Comparison of ENCODE assay signal across 16 cellular contexts in genomic region chr17:39822051-39822450, GRCh38. TPM values are rescaled to one million over a fixed set of nuclear protein-coding genes. Genes with fewer than 3 reads are reported as not detected.
DNase-seq lines count a peak whose midpoint lies in the region; ATAC-seq lines count a peak whose summit lies in the region.
"Had no signal": no experiment of that assay in that cellular context is flagged by ENCODE, and none has a peak within 500 bp of the region (broad histone marks: within the 10 kb centered on the region; RNA-seq: fewer than 3 reads in every experiment).

No MANE protein-coding gene starts in this region.

- H3K27ac Mint-ChIP-seq in T-cell: peak overlapping the region; percentile 93 to 99

- peaks cover 45 to 58% (median 56%) of the 10 kb centered on the region in 3 donors for H3K4me1 Mint-ChIP-seq in T-cell

- CTCF ChIA-PET in T-cell (lab: Charles Lee): interaction anchor here (0.5 to 1.1 kb wide), 3 partner anchors 30 to 91 kb away, joined by 3 to 4 read pairs (median 3); no protein-coding TSS in a partner anchor

- ATAC-seq in T-cell (replicated peaks in 1 of 4): no peak
- no peak for ATAC-seq in GM21529 (IDR thresholded peaks at IDR 0.05; ENCODE audit: unreplicated experiment)
- no peak for ATAC-seq in GM18907 (IDR thresholded peaks at IDR 0.05; ENCODE audit: unreplicated experiment)

- H3K9me3 Mint-ChIP-seq in T-cell: peaks cover 12 to 29% (median 16%) of the 10 kb centered on the region in 3 donors

- H3K4me3 Mint-ChIP-seq in T-cell: no peak overlapping the region

- H3K36me3 Mint-ChIP-seq in T-cell: peaks cover 65% of the 10 kb centered on the region

- H3K27me3 Mint-ChIP-seq in T-cell: no peaks in the 10 kb centered on the region

- peak; percentile 41 for DNase-seq in CD1c-positive myeloid dendritic cell (ENCODE audit: extremely low spot score)
- peak; percentile 16 for DNase-seq in GDM1 (lab: John Stamatoyannopoulos, UW)
- DNase-seq in T-cell: no peak
- peak; percentile 16 for DNase-seq in glomerular visceral epithelial cell (ENCODE audit: extremely low spot score)
- no peak for DNase-seq in KG1 (lab: John Stamatoyannopoulos, UW)
- no peak for DNase-seq in NCI-H1048 (lab: John Stamatoyannopoulos, UW)
- DNase-seq: activated effector memory CD4-positive, alpha-beta T cell treated with anti-CD3 and anti-CD28 coated beads, Interleukin-2, amount 50 U/mL, for 16 hours; central memory CD4-positive, alpha-beta T cell; GOT3; Kasumi-1 had no signal

- POLR2A ChIA-PET in T-cell (lab: Charles Lee): interaction anchor here in 1 of 2 donors (0.6 kb wide), 1 partner anchor 40 kb away, joined by 4 read pairs; no protein-coding TSS in a partner anchor

RNA-seq across cellular contexts. Expression of gene IKZF3, which starts 42.1 kb away (rescaled TPM):
- total RNA-seq in T-cell: 100 to 1,000 TPM in 3 of 5 donors, 10 to 100 TPM in 2; 78.1 to 112 (median 108) TPM
- total RNA-seq: endothelial cell of umbilical vein, pulmonary artery endothelial cell had no signal

RNA-seq across cellular contexts. Expression of gene ZPBP2, which starts 46.0 kb away (rescaled TPM):
- total RNA-seq in T-cell: under 1 TPM in 1 of 5 donors, not detected in 4; 0.19 TPM
- total RNA-seq: Daoy, endothelial cell of umbilical vein, kidney epithelial cell, pulmonary artery endothelial cell had no signal

Comparison
In these comparisons a context has a peak if more than half of its experiments do, and no peak if none do; other contexts are left out.
1. DNase-seq: peak in CD1c-positive myeloid dendritic cell (single experiment), GDM1 (single experiment) and glomerular visceral epithelial cell (single experiment); none in T-cell (0 of 34), KG1 (single experiment) and NCI-H1048 (single experiment).